In genomic region chr1:205813755-205814058, GRCh38 we compare ENCODE assay signal across 9 cellular contexts. TPM values are rescaled to one million over a fixed set of nuclear protein-coding genes. Genes with fewer than 3 reads are reported as not detected.
A peak's percentile ranks its signal among the peaks of the same experiment; 100 is the strongest.
DNase-seq lines count a peak whose midpoint lies in the region; ATAC-seq, FAIRE-seq and TF ChIP-seq lines count a peak whose summit lies in the region.
"Had no signal": no experiment of that assay in that cellular context is flagged by ENCODE, and none has a peak within 500 bp of the region (broad histone marks: within the 10 kb centered on the region; RNA-seq: fewer than 3 reads in every experiment).

No MANE protein-coding gene starts in this region.

- TF ChIP-seq CTCF in GM12865 (IDR thresholded peaks at IDR 0.05; ENCODE audit: insufficient read depth, low read depth, low read length, missing control alignments) (no peak), RWPE2 (IDR thresholded peaks at IDR 0.05; ENCODE audit: poor library complexity, severe bottlenecking) (no peak), endothelial cell of umbilical vein (IDR thresholded peaks at IDR 0.05; ENCODE audit: extremely low read depth in 1 of 2, insufficient read depth in 1 of 2, low read depth in 1 of 2, low read length in 2 of 2) (no peak), ovary (IDR thresholded peaks at IDR 0.05) (no peak)

- peak; percentile 61 for ATAC-seq in RWPE2 (ENCODE audit: low read depth)
- ATAC-seq in HG02623 (IDR thresholded peaks at IDR 0.05; ENCODE audit: unreplicated experiment) = no peak

- no peaks in the 10 kb centered on the region for H4K20me1 ChIP-seq in endothelial cell of umbilical vein (replicated peaks; ENCODE audit: control insufficient read depth, extremely low read depth, insufficient read depth, low read length)

- peaks cover 7% of the 10 kb centered on the region for H3K4me1 ChIP-seq in RWPE2 (ENCODE audit: insufficient read depth, poor library complexity, severe bottlenecking)
- H3K4me1 ChIP-seq in endothelial cell of umbilical vein (ENCODE audit: control insufficient read depth, extremely low read depth, insufficient read depth, low read length) = peaks cover 10% of the 10 kb centered on the region
- H3K4me1 ChIP-seq in ovary (ENCODE audit: insufficient read depth) = peaks cover 25% of the 10 kb centered on the region

- CTCF ChIA-PET in endothelial cell of umbilical vein (lab: Charles Lee) = interaction anchor here (1.3 kb wide), 1 partner anchor 22 kb away, joined by 4 read pairs; no protein-coding TSS in a partner anchor

- WGBS in ovary, 3 donors = 2 to 7% (median 4%) methylated on average over 14 of the region's 14 CpGs

- peaks cover 3% of the 10 kb centered on the region for H3K79me2 ChIP-seq in endothelial cell of umbilical vein (ENCODE audit: control insufficient read depth, insufficient read depth, low read length)

- H3K9ac ChIP-seq in endothelial cell of umbilical vein (replicated peaks; ENCODE audit: extremely low read depth, insufficient read depth, low read length) = peak overlapping the region; percentile 74

- no peak for TF ChIP-seq EP300 in ovary (IDR thresholded peaks at IDR 0.05)

- H3K9me3 ChIP-seq in RWPE2 (ENCODE audit: severe bottlenecking) = no peaks in the 10 kb centered on the region
- H3K9me3 ChIP-seq in endothelial cell of umbilical vein (replicated peaks; ENCODE audit: control insufficient read depth, insufficient read depth, low read length) = no peaks in the 10 kb centered on the region
- H3K9me3 ChIP-seq in ovary = no peaks in the 10 kb centered on the region

- H3K27me3 ChIP-seq in RWPE2 (ENCODE audit: insufficient read depth, poor library complexity, severe bottlenecking) (no peaks in the 10 kb centered on the region), endothelial cell of umbilical vein (ENCODE audit: control insufficient read depth in 2 of 2, insufficient read depth in 2 of 2, low read length in 2 of 2) (no peaks in the 10 kb centered on the region), ovary (no peaks in the 10 kb centered on the region)

- H3K4me3 ChIP-seq in GM12865 (ENCODE audit: low read depth, low read length) (peak overlapping the region; percentile 84), RWPE2 (ENCODE audit: severe bottlenecking) (peak overlapping the region; percentile 64), endothelial cell of umbilical vein (replicated peaks in 1 of 3; ENCODE audit: insufficient read depth in 1 of 3, low read depth in 1 of 3, low read length in 3 of 3) (peak overlapping the region; percentile 49 to 78 (median 76)), ovary (peak overlapping the region; percentile 85)

- H3K36me3 ChIP-seq in RWPE2 (ENCODE audit: low read depth) (peaks cover 8% of the 10 kb centered on the region), endothelial cell of umbilical vein (ENCODE audit: control insufficient read depth in 2 of 2, extremely low read depth in 1 of 2, insufficient read depth in 2 of 2, low read length in 2 of 2) (no peaks in the 10 kb centered on the region), ovary (no peaks in the 10 kb centered on the region)

- FAIRE-seq in endothelial cell of umbilical vein (lab: Jason Lieb, UNC) = no peak

- POLR2A ChIA-PET in endothelial cell of umbilical vein (lab: Charles Lee) = no interaction called here

- H3K27ac ChIP-seq in RWPE2 (ENCODE audit: poor library complexity, severe bottlenecking) (peak overlapping the region; percentile 35), endothelial cell of umbilical vein (ENCODE audit: insufficient read depth, low read depth, low read length) (no peak overlapping the region), ovary (peak overlapping the region; percentile 87 to 90)

- TF ChIP-seq POLR2A in endothelial cell of umbilical vein (IDR thresholded peaks at IDR 0.05; ENCODE audit: low read depth, low read length) = no peak
- TF ChIP-seq POLR2A in ovary (IDR thresholded peaks at IDR 0.05) = no peak

- dilution Hi-C loops in endothelial cell of umbilical vein (cut with MboI; ENCODE audit: extremely low pct_ligation_motif_present, low sequenced_read_pairs) = no loop called here

- intact Hi-C loops in endothelial cell of umbilical vein (cut with micrococcal nuclease) (loop anchor here (1.0 to 5.0 kb wide), 4 partner anchors 19 to 120 kb away; partner anchors contain the start of gene NUCKS1), ovary (cut with DNase I) (no loop called here)

- peak overlapping the region; percentile 58 for H3K4me2 ChIP-seq in endothelial cell of umbilical vein (ENCODE audit: insufficient read depth, low read length)

- peak overlapping the region; percentile 76 for H2AFZ ChIP-seq in endothelial cell of umbilical vein (ENCODE audit: low read depth, low read length)

- DNase-seq in GM12865 (ENCODE audit: low read depth) (no peak), RWPE2 (ENCODE audit: low spot score) (no peak), endothelial cell of umbilical vein (ENCODE audit: low read depth, low spot score) (no peak), ovary (no peak), NCI-H748 (lab: John Stamatoyannopoulos, UW; ENCODE audit: unreplicated experiment) (no peak), UCSD-AML1 (lab: John Stamatoyannopoulos, UW; ENCODE audit: unreplicated experiment) (no peak), NCI-H2029 (lab: John Stamatoyannopoulos, UW) (no peak)

- BruUV-seq in endothelial cell of umbilical vein (replicated peaks; lab: Mats Ljungman, UMichigan) = TSS peak; percentile 28

- no peaks in the 10 kb centered on the region for H3K9me1 ChIP-seq in endothelial cell of umbilical vein (replicated peaks; ENCODE audit: control insufficient read depth, extremely low read depth, insufficient read depth, low read length)

TF ChIP-seq in endothelial cell of umbilical vein, 7 proteins besides CTCF, POLR2A, EP300 and RAD21:
- TF ChIP-seq JUN (IDR thresholded peaks at IDR 0.05; ENCODE audit: borderline replicate concordance, insufficient read depth, insufficient read length, low read depth) (no peak), POLR2AphosphoS5 (IDR thresholded peaks at IDR 0.05; ENCODE audit: insufficient read depth, low read depth, low read length) (no peak), MYC (IDR thresholded peaks at IDR 0.05; ENCODE audit: low read depth, low read length) (no peak), GATA2 (IDR thresholded peaks at IDR 0.05; ENCODE audit: insufficient read depth, insufficient read length, low read depth, low read length) (no peak), MAX (IDR thresholded peaks at IDR 0.05; ENCODE audit: insufficient read depth, insufficient read length) (no peak), EZH2 (IDR thresholded peaks at IDR 0.05; ENCODE audit: borderline replicate concordance, low read depth, low read length, severe bottlenecking) (no peak), FOS (IDR thresholded peaks at IDR 0.05; ENCODE audit: borderline replicate concordance, insufficient read depth, low read length) (no peak)

RNA-seq across cellular contexts. Expression of gene SLC41A1, which starts 0.7 kb away (rescaled TPM):
- 21.7 and 23.6 TPM in 2 replicates for total RNA-seq in endothelial cell of umbilical vein
- 22.0 and 23.6 TPM in 2 replicates for polyA plus RNA-seq in endothelial cell of umbilical vein
- 15.6 and 16.1 TPM in 2 replicates for polyA plus RNA-seq in endothelial cell of umbilical vein (2011; cell fraction: cytosol; rRNA removed)
- 24.9 and 27.2 TPM in 2 replicates for polyA plus RNA-seq in endothelial cell of umbilical vein (2011; cell fraction: nucleus; rRNA removed)
- 18.2 and 22.8 TPM in 2 replicates for polyA plus RNA-seq in endothelial cell of umbilical vein (2012)
- polyA minus RNA-seq in endothelial cell of umbilical vein = 21.8 and 24.8 TPM in 2 replicates
- 12.9 TPM for polyA minus RNA-seq in endothelial cell of umbilical vein (2011; cell fraction: cytosol; rRNA and poly(A)+ RNA removed)
- 7.4 and 9.8 TPM in 2 replicates for polyA minus RNA-seq in endothelial cell of umbilical vein (2011; cell fraction: nucleus; rRNA and poly(A)+ RNA removed)
- total RNA-seq in ovary = 10 to 100 TPM; 12.5 to 45.0 (median 33.5) TPM
- polyA plus RNA-seq in ovary = 10 to 100 TPM; 17.8 to 75.9 TPM

RNA-seq across cellular contexts. Expression of gene PM20D1, which starts 36.2 kb away (rescaled TPM):
- not detected in 2 replicates for total RNA-seq in endothelial cell of umbilical vein
- polyA plus RNA-seq in endothelial cell of umbilical vein = 0.03 and 0.11 TPM in 2 replicates
- not detected in 2 replicates for polyA plus RNA-seq in endothelial cell of umbilical vein (2011; cell fraction: cytosol; rRNA removed)
- polyA plus RNA-seq in endothelial cell of umbilical vein (2011; cell fraction: nucleus; rRNA removed) = 0.07 and 0.21 TPM in 2 replicates
- polyA plus RNA-seq in endothelial cell of umbilical vein (2012) = 0.10 TPM in 1 of 2 replicates, not detected in the other
- not detected in 2 replicates for polyA minus RNA-seq in endothelial cell of umbilical vein
- not detected for polyA minus RNA-seq in endothelial cell of umbilical vein (2011; cell fraction: cytosol; rRNA and poly(A)+ RNA removed)
- polyA minus RNA-seq in endothelial cell of umbilical vein (2011; cell fraction: nucleus; rRNA and poly(A)+ RNA removed) = not detected in 2 replicates
- total RNA-seq in ovary = 1 to 10 TPM in 2 of 7 donors, under 1 TPM in 4, not detected in 1; 0.43 to 1.4 (median 0.74) TPM
- polyA plus RNA-seq in ovary = 1 to 10 TPM in 1 of 2 donors, under 1 TPM in 1; 0.05 to 1.8 TPM
- total RNA-seq: SK-MEL-5 had no signal

RNA-seq across cellular contexts. Expression of gene RAB29, which starts 38.4 kb away (rescaled TPM):
- 18.8 and 23.0 TPM in 2 replicates for total RNA-seq in endothelial cell of umbilical vein
- polyA plus RNA-seq in endothelial cell of umbilical vein = 16.8 and 18.1 TPM in 2 replicates
- 11.9 and 13.4 TPM in 2 replicates for polyA plus RNA-seq in endothelial cell of umbilical vein (2011; cell fraction: cytosol; rRNA removed)
- polyA plus RNA-seq in endothelial cell of umbilical vein (2011; cell fraction: nucleus; rRNA removed) = 12.9 and 13.9 TPM in 2 replicates
- 28.1 and 30.2 TPM in 2 replicates for polyA plus RNA-seq in endothelial cell of umbilical vein (2012)
- 20.7 and 22.3 TPM in 2 replicates for polyA minus RNA-seq in endothelial cell of umbilical vein
- polyA minus RNA-seq in endothelial cell of umbilical vein (2011; cell fraction: cytosol; rRNA and poly(A)+ RNA removed) = 9.7 TPM
- polyA minus RNA-seq in endothelial cell of umbilical vein (2011; cell fraction: nucleus; rRNA and poly(A)+ RNA removed) = 7.0 and 7.1 TPM in 2 replicates
- 10 to 100 TPM in 4 of 7 donors, 1 to 10 TPM in 3; 7.2 to 16.1 (median 10.1) TPM for total RNA-seq in ovary
- 10 to 100 TPM in 1 of 2 donors, 1 to 10 TPM in 1; 8.3 to 16.4 TPM for polyA plus RNA-seq in ovary
